Comparison of ENCODE assay signal across 1 cellular context in the genomic region with DNA sequence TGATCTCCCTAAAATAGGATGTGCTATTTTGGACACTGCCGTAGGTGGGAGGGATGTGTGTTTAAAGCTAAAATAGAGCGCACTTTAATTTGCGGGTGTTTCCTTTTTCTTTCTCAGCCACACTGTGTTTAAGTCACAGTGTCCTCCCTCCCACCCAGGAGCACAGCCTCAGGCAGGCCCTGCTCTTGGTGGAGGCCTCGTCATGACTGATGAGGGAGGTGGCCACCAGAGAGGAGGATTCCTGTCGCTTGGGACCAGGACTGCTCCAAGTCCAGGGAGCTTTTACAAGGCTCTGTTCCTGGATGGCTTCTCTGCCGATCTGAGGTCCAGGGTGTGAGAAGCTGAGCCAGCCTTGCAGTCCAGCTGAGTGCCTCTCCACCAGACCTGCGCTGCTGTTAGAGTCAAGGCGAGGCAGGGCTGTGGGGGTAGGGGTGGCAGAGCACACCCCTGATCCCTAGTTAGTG.
TF ChIP-seq lines count a peak whose summit lies in the region.

No MANE protein-coding gene starts in this region.

TF ChIP-seq in H1, 55 proteins besides CTCF, POLR2A, EP300 and RAD21 (continued from another document):
- TF ChIP-seq KDM1A (IDR thresholded peaks at IDR 0.05; ENCODE audit: borderline replicate concordance, low read length) (no peak), KDM4A (IDR thresholded peaks at IDR 0.05; ENCODE audit: low read depth, low read length, severe bottlenecking) (no peak), CHD1 (IDR thresholded peaks at IDR 0.05; ENCODE audit: low read depth, low read length) (no peak), JUND (IDR thresholded peaks at IDR 0.05; ENCODE audit: low read length) (no peak), RFX5 (IDR thresholded peaks at IDR 0.05; ENCODE audit: borderline replicate concordance, low read depth, low read length) (no peak), CBX8 (IDR thresholded peaks at IDR 0.05; ENCODE audit: borderline replicate concordance, low read depth, low read length) (no peak), RXRA (IDR thresholded peaks at IDR 0.05; ENCODE audit: insufficient read depth, low read depth, low read length) (no peak), HDAC2 (IDR thresholded peaks at IDR 0.05; ENCODE audit: borderline replicate concordance in 1 of 2, low read depth in 2 of 2, low read length in 2 of 2) (no peak), RNF2 (IDR thresholded peaks at IDR 0.05; ENCODE audit: borderline replicate concordance, low read depth, low read length, missing control alignments, poor library complexity, severe bottlenecking) (no peak), EZH2 (IDR thresholded peaks at IDR 0.05; ENCODE audit: low read depth, low read length, severe bottlenecking) (no peak), HDAC6 (IDR thresholded peaks at IDR 0.05; ENCODE audit: low read depth, low read length) (no peak), BACH1 (IDR thresholded peaks at IDR 0.05; ENCODE audit: low read length) (no peak), KDM5A (IDR thresholded peaks at IDR 0.05; ENCODE audit: low read length) (no peak), POU5F1 (IDR thresholded peaks at IDR 0.05; ENCODE audit: low read depth, low read length) (no peak), TAF7 (optimal IDR thresholded peaks at IDR 0.05; ENCODE audit: borderline replicate concordance, low read depth, low read length) (no peak)
- TF ChIP-seq, protein P1, sequence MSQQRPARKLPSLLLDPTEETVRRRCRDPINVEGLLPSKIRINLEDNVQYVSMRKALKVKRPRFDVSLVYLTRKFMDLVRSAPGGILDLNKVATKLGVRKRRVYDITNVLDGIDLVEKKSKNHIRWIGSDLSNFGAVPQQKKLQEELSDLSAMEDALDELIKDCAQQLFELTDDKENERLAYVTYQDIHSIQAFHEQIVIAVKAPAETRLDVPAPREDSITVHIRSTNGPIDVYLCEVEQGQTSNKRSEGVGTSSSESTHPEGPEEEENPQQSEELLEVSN (IDR thresholded peaks at IDR 0.05) = no peak
